Comparison of ENCODE assay signal across 8 cellular contexts in the genomic region with DNA sequence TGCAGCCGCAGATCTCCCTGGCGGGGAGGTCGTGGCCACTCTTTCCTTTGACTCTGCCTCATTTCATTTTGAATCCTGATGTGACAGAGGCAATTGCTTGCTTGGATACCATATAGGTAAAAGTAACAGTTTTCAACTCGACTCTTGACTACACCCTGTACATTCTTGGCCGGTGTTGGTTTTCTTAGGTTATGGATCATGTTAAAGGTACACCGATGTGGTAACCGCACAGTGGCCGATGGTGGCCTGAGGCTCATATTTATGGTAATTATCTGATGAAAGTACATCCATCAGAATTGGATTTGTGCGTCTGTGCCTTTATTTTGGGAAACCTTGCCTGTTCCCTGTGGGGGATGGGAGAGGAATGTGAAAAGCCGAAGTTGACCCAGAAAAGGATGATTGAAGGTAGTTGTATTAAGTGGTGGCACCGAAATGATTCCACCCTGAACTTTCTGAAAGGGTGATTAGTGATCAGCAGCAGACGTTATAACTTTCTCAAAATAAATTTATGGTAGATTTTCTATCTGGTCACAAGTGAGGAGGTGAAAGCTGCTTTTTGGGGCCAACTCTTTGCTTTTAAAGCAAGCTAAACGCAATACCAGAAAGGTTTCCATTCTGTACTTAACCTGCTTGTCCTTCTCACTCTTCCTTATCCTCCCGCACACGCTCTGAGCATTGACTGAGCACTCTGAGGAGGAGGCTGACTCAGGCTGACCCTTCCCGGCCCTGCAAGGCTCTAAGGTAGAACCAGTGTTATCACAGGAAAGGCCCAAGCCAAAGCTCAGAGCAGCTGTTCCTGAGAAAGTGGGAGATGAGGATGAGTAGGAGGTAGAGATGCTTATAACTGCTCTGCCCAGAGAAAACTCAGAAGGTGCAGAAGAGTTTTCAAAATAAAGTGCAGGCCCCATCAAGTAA. TPM values are rescaled to one million over a fixed set of nuclear protein-coding genes. Genes with fewer than 3 reads are reported as not detected.
DNase-seq lines count a peak whose midpoint lies in the region; ATAC-seq and TF ChIP-seq lines count a peak whose summit lies in the region.

No MANE protein-coding gene starts in this region.

- H3K27me3 ChIP-seq in RWPE2 (ENCODE audit: insufficient read depth, poor library complexity, severe bottlenecking) (no peaks in the 10 kb centered on the region), osteoblast (ENCODE audit: insufficient read depth, low read length) (peaks cover 7% of the 10 kb centered on the region)

- no peak for TF ChIP-seq POLR2A in erythroblast (IDR thresholded peaks at IDR 0.05; ENCODE audit: low read length)

- peak overlapping the region; percentile 94 for H3K4me3 ChIP-seq in RWPE2 (ENCODE audit: severe bottlenecking)
- H3K4me3 ChIP-seq in osteoblast (ENCODE audit: insufficient read depth, low read length) = peak overlapping the region; percentile 86

- H3K27ac ChIP-seq in RWPE2 (ENCODE audit: poor library complexity, severe bottlenecking) (peak overlapping the region; percentile 94), osteoblast (ENCODE audit: low read depth, low read length) (no peak overlapping the region)

- TF ChIP-seq CTCF in RWPE2 (IDR thresholded peaks at IDR 0.05; ENCODE audit: poor library complexity, severe bottlenecking) (no peak), osteoblast (IDR thresholded peaks at IDR 0.05; ENCODE audit: extremely low read depth, low read depth, low read length) (no peak)

- peaks cover 1% of the 10 kb centered on the region for H3K9me3 ChIP-seq in RWPE2 (ENCODE audit: severe bottlenecking)
- H3K9me3 ChIP-seq in osteoblast (ENCODE audit: low read depth, low read length) = no peaks in the 10 kb centered on the region

- H3K36me3 ChIP-seq in RWPE2 (ENCODE audit: low read depth) = peaks cover 46% of the 10 kb centered on the region
- no peaks in the 10 kb centered on the region for H3K36me3 ChIP-seq in osteoblast (ENCODE audit: insufficient read depth, low read length)

- peak overlapping the region; percentile 99 for H3K4me2 ChIP-seq in osteoblast (ENCODE audit: insufficient read depth, low read length)

- peaks cover 44% of the 10 kb centered on the region for H3K4me1 ChIP-seq in RWPE2 (ENCODE audit: insufficient read depth, poor library complexity, severe bottlenecking)
- no peaks in the 10 kb centered on the region for H3K4me1 ChIP-seq in osteoblast (ENCODE audit: insufficient read depth, low read length)

- DNase-seq in NCI-H1436 treated with DMSO at 0.1 percent for 48 hours (lab: John Stamatoyannopoulos, UW) (peak; percentile 26), NCI-H1436 (lab: John Stamatoyannopoulos, UW) (no peak), RWPE2 (ENCODE audit: low spot score) (no peak), erythroblast (lab: John Stamatoyannopoulos, UW) (peak; percentile 53 to 58), osteoblast (ENCODE audit: insufficient read length, low spot score, missing footprints) (peak; percentile 25), midbrain (lab: John Stamatoyannopoulos, UW) (no peak), T-helper 9 cell (no peak)

- no peaks in the 10 kb centered on the region for H3K79me2 ChIP-seq in osteoblast (ENCODE audit: insufficient read depth, low read length)

- H2AFZ ChIP-seq in osteoblast (ENCODE audit: low read length) = peak overlapping the region; percentile 87

- H4K20me1 ChIP-seq in osteoblast (ENCODE audit: insufficient read depth, low read length) = no peaks in the 10 kb centered on the region

- peak; percentile 76 for ATAC-seq in RWPE2 (ENCODE audit: low read depth)
- ATAC-seq in GM21381 (IDR thresholded peaks at IDR 0.05; ENCODE audit: unreplicated experiment) = no peak

RNA-seq across cellular contexts. Expression of gene B3GNT5, which starts 2.0 kb away (rescaled TPM):
- total RNA-seq in osteoblast = 0.36 and 0.59 TPM in 2 replicates

Comparison
In these comparisons a context has a peak if more than half of its experiments do, and no peak if none do; other contexts are left out.
1. DNase-seq: peak in NCI-H1436 treated with DMSO at 0.1 percent for 48 hours (single experiment), erythroblast (2 of 2) and osteoblast (single experiment); none in NCI-H1436 (single experiment), RWPE2 (single experiment), midbrain (single experiment) and T-helper 9 cell (single experiment).